In the genomic region with DNA sequence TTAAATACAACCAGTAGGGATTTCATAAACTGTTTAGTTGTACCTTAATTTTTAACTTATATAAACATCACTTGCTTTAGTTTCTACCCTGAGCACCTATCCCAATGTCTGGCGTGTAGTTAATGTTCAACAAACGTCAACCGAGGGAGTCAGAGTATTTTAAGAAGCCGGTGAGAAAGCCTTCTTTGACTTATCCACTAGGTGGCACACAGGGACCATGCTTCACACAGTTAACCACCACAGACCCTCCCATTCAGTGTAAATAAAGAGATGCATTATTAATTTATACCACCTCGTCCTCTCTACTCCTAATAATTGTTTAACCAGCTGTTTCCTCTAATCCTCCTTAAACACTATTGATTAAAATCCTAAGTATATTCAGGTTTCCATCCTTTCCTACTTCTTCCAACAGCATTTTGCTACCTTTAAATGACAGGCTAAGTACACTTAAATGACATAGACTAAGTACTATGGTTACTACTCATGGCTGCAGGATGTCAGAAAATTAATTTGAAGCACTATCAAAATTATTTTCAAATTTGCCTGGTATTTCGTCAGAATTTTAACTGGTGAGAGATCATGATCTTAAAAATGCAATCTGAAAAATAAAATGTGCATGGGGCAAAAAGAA, we compare ENCODE assay signal across 9 cellular contexts. TPM values are rescaled to one million over a fixed set of nuclear protein-coding genes. Genes with fewer than 3 reads are reported as not detected.
DNase-seq lines count a peak whose midpoint lies in the region; ATAC-seq and TF ChIP-seq lines count a peak whose summit lies in the region.
"Had no signal": no experiment of that assay in that cellular context is flagged by ENCODE, and none has a peak within 500 bp of the region (broad histone marks: within the 10 kb centered on the region; RNA-seq: fewer than 3 reads in every experiment).

No MANE protein-coding gene starts in this region.

- H3K27me3 ChIP-seq in heart left ventricle (peaks cover 0 to 36% (median 16%) of the 10 kb centered on the region in 9 donors), sigmoid colon (peaks cover 0 to 37% (median 8%) of the 10 kb centered on the region in 3 donors)

- H3K9me3 Mint-ChIP-seq in activated T-helper 17 cell treated with anti-CD3 and anti-CD28 coated beads, Interleukin-2, amount 50 U/mL, for 72 hours = no peaks in the 10 kb centered on the region

- TF ChIP-seq POLR2A in heart left ventricle (IDR thresholded peaks at IDR 0.05) (no peak), sigmoid colon (IDR thresholded peaks at IDR 0.05) (no peak)

- ATAC-seq in GM21390 (IDR thresholded peaks at IDR 0.05; ENCODE audit: unreplicated experiment) (peak; percentile 78), HG03469 (IDR thresholded peaks at IDR 0.05; ENCODE audit: unreplicated experiment) (peak; percentile 68), heart left ventricle (peak; percentile 23 to 70 (median 62))
- ATAC-seq in activated T-helper 17 cell treated with anti-CD3 and anti-CD28 coated beads, Interleukin-2, amount 50 U/mL, for 72 hours (replicated peaks) = peak; percentile 46

- H3K4me1 ChIP-seq in heart left ventricle = peaks cover 0 to 13% (median 1%) of the 10 kb centered on the region in 12 donors
- peaks cover 0 to 17% (median 12%) of the 10 kb centered on the region in 4 donors for H3K4me1 ChIP-seq in sigmoid colon

- 3 to 6% (median 4%) methylated on average over 6 of the region's 6 CpGs for WGBS in heart left ventricle, 4 donors
- 8 to 12% methylated on average over 6 of the region's 6 CpGs for WGBS in sigmoid colon, 2 donors

- H3K4me3 ChIP-seq in heart left ventricle = peak overlapping the region in 3 of 12 donors; percentile 10 to 67 (median 52)
- no peak overlapping the region for H3K4me3 ChIP-seq in sigmoid colon

- no peaks in the 10 kb centered on the region for H3K36me3 Mint-ChIP-seq in activated T-helper 17 cell treated with anti-CD3 and anti-CD28 coated beads, Interleukin-2, amount 50 U/mL, for 72 hours (ENCODE audit: low read depth)

- DNase-seq in G401 (ENCODE audit: low spot score) (peak; percentile 83), NCI-H345 treated with DMSO at 0.1 percent for 48 hours (lab: John Stamatoyannopoulos, UW; ENCODE audit: unreplicated experiment) (peak; percentile 75), heart left ventricle (peak in 2 of 5 donors; percentile 18 to 26), sigmoid colon (no peak), DMS79 treated with DMSO at 0.1 percent for 48 hours (lab: John Stamatoyannopoulos, UW) (no peak)

- H3K36me3 ChIP-seq in heart left ventricle (no peaks in the 10 kb centered on the region), sigmoid colon (no peaks in the 10 kb centered on the region)

- no peak for TF ChIP-seq EP300 in sigmoid colon (IDR thresholded peaks at IDR 0.05)

- H3K9me3 ChIP-seq in heart left ventricle (no peaks in the 10 kb centered on the region), sigmoid colon (no peaks in the 10 kb centered on the region)

- H3K27me3 Mint-ChIP-seq in activated T-helper 17 cell treated with anti-CD3 and anti-CD28 coated beads, Interleukin-2, amount 50 U/mL, for 72 hours = peaks cover 49% of the 10 kb centered on the region

- H3K4me1 Mint-ChIP-seq in activated T-helper 17 cell treated with anti-CD3 and anti-CD28 coated beads, Interleukin-2, amount 50 U/mL, for 72 hours = peaks cover 6% of the 10 kb centered on the region

- intact Hi-C loops in heart left ventricle (cut with DNase I) (loop anchor here in 4 of 10 donors (5.0 to 10.0 kb wide), 4 partner anchors 206 to 666 kb away; a partner anchor contains a TSS), sigmoid colon (cut with DNase I) (no loop called here)

- no peak overlapping the region for H3K27ac Mint-ChIP-seq in activated T-helper 17 cell treated with anti-CD3 and anti-CD28 coated beads, Interleukin-2, amount 50 U/mL, for 72 hours

- peak; percentile 61 to 85 (median 78) for TF ChIP-seq CTCF in heart left ventricle (IDR thresholded peaks at IDR 0.05)
- TF ChIP-seq CTCF in sigmoid colon (IDR thresholded peaks at IDR 0.05) = peak; percentile 25 to 75 (median 44)

- in situ Hi-C loops in G401 (cut with HindIII; ENCODE audit: low sequenced_read_pairs) = no loop called here

- H3K4me3 Mint-ChIP-seq in activated T-helper 17 cell treated with anti-CD3 and anti-CD28 coated beads, Interleukin-2, amount 50 U/mL, for 72 hours = no peak overlapping the region

- H3K27ac ChIP-seq in heart left ventricle = peak overlapping the region in 2 of 12 donors; percentile 5 to 71
- no peak overlapping the region for H3K27ac ChIP-seq in sigmoid colon

RNA-seq across cellular contexts. Expression of a gene that starts 2.3 kb away (rescaled TPM):
- 0.47 TPM in 1 of 2 replicates, not detected in the other for total RNA-seq in G401 (2014; rRNA removed; shearing (Covaris generic))
- not detected for total RNA-seq in activated T-helper 17 cell treated with anti-CD3 and anti-CD28 coated beads, Interleukin-2, amount 50 U/mL, for 72 hours
- total RNA-seq in heart left ventricle (1 to 10 TPM in 5 of 9 donors, under 1 TPM in 2, not detected in 2; 0.16 to 2.2 (median 1.1) TPM), sigmoid colon (under 1 TPM in 1 of 4 donors, not detected in 3; under 0.01 TPM)
- polyA plus RNA-seq in heart left ventricle (under 1 TPM; 0.07 to 0.15 TPM), sigmoid colon (1 to 10 TPM in 2 of 3 donors, under 1 TPM in 1; 0.32 to 1.8 (median 1.6) TPM)
- polyA plus RNA-seq: adipose tissue had no signal

Comparison
In these comparisons a context has a peak if more than half of its experiments do, and no peak if none do; other contexts are left out.
1. DNase-seq: peak in G401 (single experiment) and NCI-H345 treated with DMSO at 0.1 percent for 48 hours (single experiment); none in sigmoid colon (single experiment) and DMS79 treated with DMSO at 0.1 percent for 48 hours (single experiment).
2. Peak in every context shown above with its lines, with median percentiles within 50 percentile points of each other: ATAC-seq.